In genomic region chr9:124263158-124263557, GRCh38 we compare ENCODE assay signal across 14 cellular contexts. TPM values are rescaled to one million over a fixed set of nuclear protein-coding genes. Genes with fewer than 3 reads are reported as not detected.
DNase-seq lines count a peak whose midpoint lies in the region; ATAC-seq, FAIRE-seq and TF ChIP-seq lines count a peak whose summit lies in the region.
"Had no signal": no experiment of that assay in that cellular context is flagged by ENCODE, and none has a peak within 500 bp of the region (broad histone marks: within the 10 kb centered on the region; RNA-seq: fewer than 3 reads in every experiment).

No MANE protein-coding gene starts in this region.

- H3K4me1 ChIP-seq in SJSA1 (replicated peaks) (peaks cover 75% of the 10 kb centered on the region), smooth muscle cell (ENCODE audit: low read depth) (peaks cover 58% of the 10 kb centered on the region)

- H3K9ac ChIP-seq in smooth muscle cell (ENCODE audit: low read depth), result peak overlapping the region; percentile 43

- H4K20me1 ChIP-seq in smooth muscle cell (ENCODE audit: low read depth), result peaks cover 71% of the 10 kb centered on the region

- no peaks in the 10 kb centered on the region for H3K9me3 ChIP-seq in SJSA1 (replicated peaks)
- no peaks in the 10 kb centered on the region for H3K9me3 ChIP-seq in smooth muscle cell (replicated peaks; ENCODE audit: low read depth)

- H3K27me3 ChIP-seq in GM06990 (replicated peaks; ENCODE audit: control insufficient read depth, insufficient read depth, low read length), result no peaks in the 10 kb centered on the region
- no peaks in the 10 kb centered on the region for H3K27me3 ChIP-seq in SJSA1 (replicated peaks)
- H3K27me3 ChIP-seq in smooth muscle cell (ENCODE audit: low read depth), result no peaks in the 10 kb centered on the region

- H3K36me3 ChIP-seq in GM06990 (ENCODE audit: control insufficient read depth, insufficient read depth, low read length), result peaks cover 17% of the 10 kb centered on the region
- H3K36me3 ChIP-seq in SJSA1, result peaks cover 31% of the 10 kb centered on the region
- H3K36me3 ChIP-seq in smooth muscle cell (ENCODE audit: low read depth), result no peaks in the 10 kb centered on the region

- no peak for DNase-seq in GM06990 (ENCODE audit: extremely low read depth, insufficient read length)
- DNase-seq in SJSA1 (ENCODE audit: low read depth in 1 of 2, low spot score in 2 of 2), result no peak
- DNase-seq in fibroblast of villous mesenchyme (ENCODE audit: low read depth), result no peak
- no peak for DNase-seq in smooth muscle cell (lab: John Stamatoyannopoulos, UW; ENCODE audit: unreplicated experiment)
- DNase-seq in HTR-8/SVneo (ENCODE audit: insufficient read length, low spot score), result no peak
- no peak for DNase-seq in NK-92 treated with Interleukin-12 subunit alpha and Interleukin-12 subunit beta, amount 100 ng/mL, for 24 hours (lab: John Stamatoyannopoulos, UW)
- DNase-seq: cortex of kidney, midbrain, OCI-M1 had no signal

- 71% methylated on average over 11 of the region's 11 CpGs for WGBS in smooth muscle cell (ENCODE audit: low lambda C conversion rate)

- H3K27ac ChIP-seq in SJSA1 (peak overlapping the region; percentile 75), smooth muscle cell (ENCODE audit: low read depth) (peak overlapping the region; percentile 97)
- H3K27ac ChIP-seq: C4-2B had no signal

- peaks cover 32% of the 10 kb centered on the region for H3F3A ChIP-seq in smooth muscle cell (ENCODE audit: low read depth)

- H2AFZ ChIP-seq in smooth muscle cell (ENCODE audit: low read depth), result no peak overlapping the region

- no peak for FAIRE-seq in HTR-8/SVneo (lab: Jason Lieb, UNC)
- FAIRE-seq: GM18507 had no signal

- H3K4me2 ChIP-seq in smooth muscle cell, result peak overlapping the region; percentile 80

- H3K4me3 ChIP-seq in GM06990 (replicated peaks; ENCODE audit: low read depth, low read length) (peak overlapping the region; percentile 100), SJSA1 (no peak overlapping the region), fibroblast of villous mesenchyme (ENCODE audit: low read depth, low read length) (peak overlapping the region; percentile 6), smooth muscle cell (no peak overlapping the region)

- peaks cover 76% of the 10 kb centered on the region for H3K79me2 ChIP-seq in smooth muscle cell (ENCODE audit: low read depth)

- ATAC-seq in GM21515 (IDR thresholded peaks at IDR 0.05; ENCODE audit: unreplicated experiment), result no peak
- no peak for ATAC-seq in GM19455 (IDR thresholded peaks at IDR 0.05; ENCODE audit: unreplicated experiment)
- ATAC-seq: HCT116 had no signal

- no peak for TF ChIP-seq CTCF in GM06990 (IDR thresholded peaks at IDR 0.05; ENCODE audit: insufficient read depth, low read length, poor library complexity, severe bottlenecking)
- no peak for TF ChIP-seq CTCF in fibroblast of villous mesenchyme (IDR thresholded peaks at IDR 0.05; ENCODE audit: insufficient read depth, low read depth, low read length)
- TF ChIP-seq CTCF in smooth muscle cell (IDR thresholded peaks at IDR 0.05; ENCODE audit: borderline replicate concordance, insufficient read depth, poor library complexity, severe bottlenecking), result no peak

RNA-seq across cellular contexts. Expression of gene NEK6, which starts 5.4 kb away (rescaled TPM):
- total RNA-seq in SJSA1 (2014; rRNA removed; shearing (Covaris generic)), result 32.0 and 35.5 TPM in 2 replicates
- 41.9 and 43.2 TPM in 2 replicates for total RNA-seq in fibroblast of villous mesenchyme
- 41.5 and 45.9 TPM in 2 replicates for total RNA-seq in smooth muscle cell
- 67.6 and 108 TPM in 2 replicates for polyA plus RNA-seq in smooth muscle cell

Comparison
In these comparisons a context has a peak if more than half of its experiments do, and no peak if none do; other contexts are left out.
1. H3K4me3 ChIP-seq: peak in GM06990 (single experiment) and fibroblast of villous mesenchyme (single experiment); none in SJSA1 (single experiment) and smooth muscle cell (single experiment).